In genomic region chr7:22082553-22082885, GRCh38 we compare ENCODE assay signal across 8 cellular contexts.
DNase-seq lines count a peak whose midpoint lies in the region; FAIRE-seq and TF ChIP-seq lines count a peak whose summit lies in the region.

No MANE protein-coding gene starts in this region.

- CTCF ChIA-PET in endothelial cell of umbilical vein (lab: Charles Lee): interaction anchor here (0.6 to 2.7 kb wide), 26 partner anchors 9 to 1306 kb away, joined by 3 to 49 read pairs (median 6); partner anchors contain the start of genes SP4 and STEAP1B

- peaks cover 10% of the 10 kb centered on the region for H3F3A ChIP-seq in neural progenitor cell (ENCODE audit: low read depth)

- no TSS peak for BruUV-seq in endothelial cell of umbilical vein (replicated peaks; lab: Mats Ljungman, UMichigan)

- peaks cover 47% of the 10 kb centered on the region for H3K27me3 Mint-ChIP-seq in activated CD4-positive, alpha-beta T cell treated with anti-CD3 and anti-CD28 coated beads, Interleukin-2, amount 10 ng/mL, durations not matched to agents 24 days and 14 days
- H3K27me3 Mint-ChIP-seq in neural progenitor cell (ENCODE audit: insufficient read depth, low read depth): peaks cover 13% of the 10 kb centered on the region

- POLR2A ChIA-PET in endothelial cell of umbilical vein (lab: Charles Lee): interaction anchor here (1.9 kb wide), 1 partner anchor 655 kb away, joined by 5 read pairs; the partner anchor contains the start of gene SP4

- H3K9me3 ChIP-seq in endothelial cell of umbilical vein (replicated peaks; ENCODE audit: control insufficient read depth, insufficient read depth, low read length): no peaks in the 10 kb centered on the region
- H3K9me3 ChIP-seq in neural progenitor cell (ENCODE audit: low read depth): no peaks in the 10 kb centered on the region

- H2AFZ ChIP-seq in endothelial cell of umbilical vein (ENCODE audit: low read depth, low read length) (peak overlapping the region; percentile 98), neural progenitor cell (replicated peaks) (peak overlapping the region; percentile 74)

- no peaks in the 10 kb centered on the region for H3K9me1 ChIP-seq in endothelial cell of umbilical vein (replicated peaks; ENCODE audit: control insufficient read depth, extremely low read depth, insufficient read depth, low read length)

- H3K79me2 ChIP-seq in endothelial cell of umbilical vein (ENCODE audit: control insufficient read depth, insufficient read depth, low read length) (no peaks in the 10 kb centered on the region), neural progenitor cell (ENCODE audit: low read depth) (no peaks in the 10 kb centered on the region)

- FAIRE-seq in endothelial cell of umbilical vein (lab: Jason Lieb, UNC): no peak

- H3K4me2 ChIP-seq in endothelial cell of umbilical vein (ENCODE audit: insufficient read depth, low read length) (peak overlapping the region; percentile 96), neural progenitor cell (peak overlapping the region; percentile 81)

- no peak for TF ChIP-seq POLR2A in endothelial cell of umbilical vein (IDR thresholded peaks at IDR 0.05; ENCODE audit: low read depth, low read length)

- peaks cover 11% of the 10 kb centered on the region for H3K4me1 ChIP-seq in endothelial cell of umbilical vein (ENCODE audit: control insufficient read depth, extremely low read depth, insufficient read depth, low read length)
- H3K4me1 ChIP-seq in neural progenitor cell: peaks cover 9% of the 10 kb centered on the region

- peak overlapping the region; percentile 59 for H3K9ac ChIP-seq in endothelial cell of umbilical vein (replicated peaks; ENCODE audit: extremely low read depth, insufficient read depth, low read length)
- H3K9ac ChIP-seq in neural progenitor cell: no peak overlapping the region

- H3K36me3 ChIP-seq in endothelial cell of umbilical vein (ENCODE audit: control insufficient read depth in 2 of 2, extremely low read depth in 1 of 2, insufficient read depth in 2 of 2, low read length in 2 of 2) (no peaks in the 10 kb centered on the region), neural progenitor cell (no peaks in the 10 kb centered on the region)

- H3K27ac ChIP-seq in endothelial cell of umbilical vein (ENCODE audit: insufficient read depth, low read depth, low read length) (no peak overlapping the region), neural progenitor cell (no peak overlapping the region)

- peaks cover 10% of the 10 kb centered on the region for H3K4me1 Mint-ChIP-seq in activated CD4-positive, alpha-beta T cell treated with anti-CD3 and anti-CD28 coated beads, Interleukin-2, amount 10 ng/mL, durations not matched to agents 24 days and 14 days
- H3K4me1 Mint-ChIP-seq in neural progenitor cell: peaks cover 11% of the 10 kb centered on the region

- no peaks in the 10 kb centered on the region for H3K36me3 Mint-ChIP-seq in activated CD4-positive, alpha-beta T cell treated with anti-CD3 and anti-CD28 coated beads, Interleukin-2, amount 10 ng/mL, durations not matched to agents 24 days and 14 days (ENCODE audit: low read depth)
- no peaks in the 10 kb centered on the region for H3K36me3 Mint-ChIP-seq in neural progenitor cell

- dilution Hi-C loops in endothelial cell of umbilical vein (cut with MboI; ENCODE audit: extremely low pct_ligation_motif_present, low sequenced_read_pairs): no loop called here

- peak overlapping the region; percentile 22 to 69 (median 66) for H3K4me3 ChIP-seq in endothelial cell of umbilical vein (replicated peaks in 1 of 3; ENCODE audit: insufficient read depth in 1 of 3, low read depth in 1 of 3, low read length in 3 of 3)
- H3K4me3 ChIP-seq in neural progenitor cell: peak overlapping the region; percentile 52

- TF ChIP-seq CTCF in endothelial cell of umbilical vein (IDR thresholded peaks at IDR 0.05; ENCODE audit: extremely low read depth in 1 of 2, insufficient read depth in 1 of 2, low read depth in 1 of 2, low read length in 2 of 2): no peak
- TF ChIP-seq CTCF in neural progenitor cell (IDR thresholded peaks at IDR 0.05): no peak

- H3K27ac Mint-ChIP-seq in activated CD4-positive, alpha-beta T cell treated with anti-CD3 and anti-CD28 coated beads, Interleukin-2, amount 10 ng/mL, durations not matched to agents 24 days and 14 days: no peak overlapping the region
- peak overlapping the region; percentile 13 for H3K27ac Mint-ChIP-seq in neural progenitor cell

- H3K4me3 Mint-ChIP-seq in activated CD4-positive, alpha-beta T cell treated with anti-CD3 and anti-CD28 coated beads, Interleukin-2, amount 10 ng/mL, durations not matched to agents 24 days and 14 days: peak overlapping the region; percentile 78
- peak overlapping the region; percentile 89 for H3K4me3 Mint-ChIP-seq in neural progenitor cell

- H4K20me1 ChIP-seq in endothelial cell of umbilical vein (replicated peaks; ENCODE audit: control insufficient read depth, extremely low read depth, insufficient read depth, low read length): no peaks in the 10 kb centered on the region
- no peaks in the 10 kb centered on the region for H4K20me1 ChIP-seq in neural progenitor cell (ENCODE audit: low read depth)

- peaks cover 4% of the 10 kb centered on the region for H3K9me3 Mint-ChIP-seq in activated CD4-positive, alpha-beta T cell treated with anti-CD3 and anti-CD28 coated beads, Interleukin-2, amount 10 ng/mL, durations not matched to agents 24 days and 14 days
- H3K9me3 Mint-ChIP-seq in neural progenitor cell: peaks cover 13% of the 10 kb centered on the region

- intact Hi-C loops in activated CD4-positive, alpha-beta T cell treated with anti-CD3 and anti-CD28 coated beads, Interleukin-2, amount 10 ng/mL, durations not matched to agents 24 days and 14 days (cut with micrococcal nuclease): loop anchor here (10.0 kb wide), 1 partner anchor 828 kb away; no protein-coding TSS in a partner anchor
- intact Hi-C loops in endothelial cell of umbilical vein (cut with micrococcal nuclease) (loop anchor here (2.0 to 5.0 kb wide), 6 partner anchors 135 to 1300 kb away; partner anchors contain the start of gene CDCA7L), posterior cingulate gyrus (cut with DNase I) (loop anchor here (5.0 to 10.0 kb wide), 5 partner anchors 78 to 825 kb away; partner anchors contain the start of genes CDCA7L and SP4)

- peaks cover 14 to 20% of the 10 kb centered on the region in 2 experiments for H3K27me3 ChIP-seq in endothelial cell of umbilical vein (ENCODE audit: control insufficient read depth in 2 of 2, insufficient read depth in 2 of 2, low read length in 2 of 2)
- H3K27me3 ChIP-seq in neural progenitor cell: peaks cover 20% of the 10 kb centered on the region

- no peak for DNase-seq in activated CD4-positive, alpha-beta T cell treated with anti-CD3 and anti-CD28 coated beads, Interleukin-2, amount 10 ng/mL, durations not matched to agents 24 days and 14 days
- DNase-seq in activated CD4-positive, alpha-beta T cell treated with anti-CD3 and anti-CD28 coated beads, Interleukin-2, amount 50 U/mL, for 1 hour: no peak
- DNase-seq in NCI-H2227 (lab: John Stamatoyannopoulos, UW; ENCODE audit: unreplicated experiment) (peak; percentile 71), endothelial cell of umbilical vein (ENCODE audit: low read depth, low spot score) (no peak), neural progenitor cell (ENCODE audit: low spot score) (no peak), AG08395 (ENCODE audit: low spot score) (no peak), EL (no peak), posterior cingulate gyrus (no peak)

TF ChIP-seq in endothelial cell of umbilical vein, 7 proteins besides CTCF, POLR2A, EP300 and RAD21:
- no peak for TF ChIP-seq MAX (IDR thresholded peaks at IDR 0.05; ENCODE audit: insufficient read depth, insufficient read length)
- TF ChIP-seq FOS (IDR thresholded peaks at IDR 0.05; ENCODE audit: borderline replicate concordance, insufficient read depth, low read length): no peak
- no peak for TF ChIP-seq POLR2AphosphoS5 (IDR thresholded peaks at IDR 0.05; ENCODE audit: insufficient read depth, low read depth, low read length)
- TF ChIP-seq EZH2 (IDR thresholded peaks at IDR 0.05; ENCODE audit: borderline replicate concordance, low read depth, low read length, severe bottlenecking): no peak
